Comparison of ENCODE assay signal across 34 cellular contexts in genomic region chr10:69435966-69436520, GRCh38. TPM values are rescaled to one million over a fixed set of nuclear protein-coding genes. Genes with fewer than 3 reads are reported as not detected.
"Had no signal": no experiment of that assay in that cellular context is flagged by ENCODE, and none has a peak within 500 bp of the region (broad histone marks: within the 10 kb centered on the region; RNA-seq: fewer than 3 reads in every experiment).

No MANE protein-coding gene starts in this region.

- H3K36me3 Mint-ChIP-seq: activated CD8-positive, alpha-beta memory T cell treated with anti-CD3 and anti-CD28 coated beads, Interleukin-2, amount 10 ng/mL, durations not matched to agents 7 days and 5 days; activated naive CD4-positive, alpha-beta T cell treated with anti-CD3 and anti-CD28 coated beads, Interleukin-2, amount 10 ng/mL, durations not matched to agents 7 days and 5 days; activated naive CD8-positive, alpha-beta T cell; IgD-negative memory B cell had no signal

- H3K27ac ChIP-seq: ascending aorta, cardiac muscle cell, WERI-Rb-1 had no signal

- DNase-seq: activated CD4-positive, alpha-beta memory T cell treated with anti-CD3 and anti-CD28 coated beads, Interleukin-2, amount 10 ng/mL, durations not matched to agents 7 days and 5 days; activated CD4-positive, alpha-beta T cell treated with anti-CD3 and anti-CD28 coated beads for 1 hour; activated CD4-positive, alpha-beta T cell treated with anti-CD3 and anti-CD28 coated beads for 48 hours; activated CD4-positive, CD25-positive, alpha-beta regulatory T cell; activated CD8-positive, alpha-beta memory T cell treated with anti-CD3 and anti-CD28 coated beads for 24 hours; activated CD8-positive, alpha-beta memory T cell treated with anti-CD3 and anti-CD28 coated beads, Interleukin-2, amount 10 ng/mL, durations not matched to agents 7 days and 5 days; activated CD8-positive, alpha-beta memory T cell treated with anti-CD3 and anti-CD28 coated beads, Interleukin-2, amount 50 U/mL, for 48 hours; activated effector memory CD4-positive, alpha-beta T cell treated with Interleukin-2 at 50 U/mL for 16 hours; activated naive CD4-positive, alpha-beta T cell treated with anti-CD3 and anti-CD28 coated beads, Interleukin-2, amount 10 ng/mL, durations not matched to agents 7 days and 5 days; activated T-cell treated with anti-CD3 and anti-CD28 coated beads, Interleukin-2, amount 50 U/mL, for 48 hours; amygdala; Karpas-422; KBM-7; NCI-H1048; NCI-H1105 treated with DMSO at 0.1 percent for 48 hours; NCI-H1436; NCI-H1694; NCI-H1930; NCI-H2081 treated with DMSO at 0.1 percent for 48 hours; NCI-H345; NCI-H524 treated with DMSO at 0.1 percent for 48 hours; SHP77 treated with DMSO at 0.1 percent for 48 hours; T1000; WERI-Rb-1 had no signal

- ATAC-seq: activated CD8-positive, alpha-beta memory T cell treated with anti-CD3 and anti-CD28 coated beads, Interleukin-2, amount 10 ng/mL, durations not matched to agents 7 days and 5 days; Panc1; SK-N-SH treated with all-trans-retinoic acid at 6 μM for 48 hours had no signal

- H3K9me3 Mint-ChIP-seq: activated CD4-positive, alpha-beta memory T cell treated with anti-CD3 and anti-CD28 coated beads, Interleukin-2, amount 10 ng/mL, durations not matched to agents 7 days and 5 days; activated naive CD4-positive, alpha-beta T cell treated with anti-CD3 and anti-CD28 coated beads, Interleukin-2, amount 10 ng/mL, durations not matched to agents 7 days and 5 days; IgD-negative memory B cell had no signal

- H3K4me3 Mint-ChIP-seq: activated CD4-positive, alpha-beta memory T cell treated with anti-CD3 and anti-CD28 coated beads, Interleukin-2, amount 10 ng/mL, durations not matched to agents 7 days and 5 days; activated CD8-positive, alpha-beta memory T cell treated with anti-CD3 and anti-CD28 coated beads, Interleukin-2, amount 10 ng/mL, durations not matched to agents 7 days and 5 days; activated naive CD4-positive, alpha-beta T cell treated with anti-CD3 and anti-CD28 coated beads, Interleukin-2, amount 10 ng/mL, durations not matched to agents 7 days and 5 days; activated naive CD8-positive, alpha-beta T cell had no signal

- H3K4me1 Mint-ChIP-seq: activated CD4-positive, alpha-beta memory T cell treated with anti-CD3 and anti-CD28 coated beads, Interleukin-2, amount 10 ng/mL, durations not matched to agents 7 days and 5 days; activated CD8-positive, alpha-beta memory T cell treated with anti-CD3 and anti-CD28 coated beads, Interleukin-2, amount 10 ng/mL, durations not matched to agents 7 days and 5 days; IgD-negative memory B cell had no signal

- H3K36me3 ChIP-seq: ascending aorta, cardiac muscle cell, WERI-Rb-1 had no signal

- H3K9me3 ChIP-seq: ascending aorta had no signal

- H3K27me3 ChIP-seq: ascending aorta, cardiac muscle cell had no signal

- H3K4me3 ChIP-seq: ascending aorta, cardiac muscle cell had no signal

- H3K27ac Mint-ChIP-seq: activated CD4-positive, alpha-beta memory T cell treated with anti-CD3 and anti-CD28 coated beads, Interleukin-2, amount 10 ng/mL, durations not matched to agents 7 days and 5 days; activated CD8-positive, alpha-beta memory T cell treated with anti-CD3 and anti-CD28 coated beads, Interleukin-2, amount 10 ng/mL, durations not matched to agents 7 days and 5 days; activated naive CD4-positive, alpha-beta T cell treated with anti-CD3 and anti-CD28 coated beads, Interleukin-2, amount 10 ng/mL, durations not matched to agents 7 days and 5 days; activated naive CD8-positive, alpha-beta T cell; IgD-negative memory B cell had no signal

RNA-seq across cellular contexts. Expression of gene TSPAN15, which starts 15.2 kb away (rescaled TPM):
- polyA plus RNA-seq: IgD-negative memory B cell had no signal

RNA-seq across cellular contexts. Expression of gene TACR2, which starts 19.3 kb away (rescaled TPM):
- total RNA-seq: activated CD4-positive, alpha-beta memory T cell treated with anti-CD3 and anti-CD28 coated beads, Interleukin-2, amount 10 ng/mL, durations not matched to agents 7 days and 5 days; activated CD8-positive, alpha-beta memory T cell treated with anti-CD3 and anti-CD28 coated beads, Interleukin-2, amount 10 ng/mL, durations not matched to agents 7 days and 5 days; ascending aorta; cardiac muscle cell; MCF 10A; NCI-H460; T-helper 1 cell treated with Interleukin-12 subunit alpha and Interleukin-12 subunit beta and Interleukin-4 antibody, amounts not matched to agents 30 ng/mL and 1 ng/mL, for 36 hours; T-helper 2 cell treated with Interferon-gamma antibody and Interleukin-4, amounts not matched to agents 100 ng/mL and 5 ng/mL, for 36 hours had no signal
